ENCODE assay signal across 8 cellular contexts in the genomic region with DNA sequence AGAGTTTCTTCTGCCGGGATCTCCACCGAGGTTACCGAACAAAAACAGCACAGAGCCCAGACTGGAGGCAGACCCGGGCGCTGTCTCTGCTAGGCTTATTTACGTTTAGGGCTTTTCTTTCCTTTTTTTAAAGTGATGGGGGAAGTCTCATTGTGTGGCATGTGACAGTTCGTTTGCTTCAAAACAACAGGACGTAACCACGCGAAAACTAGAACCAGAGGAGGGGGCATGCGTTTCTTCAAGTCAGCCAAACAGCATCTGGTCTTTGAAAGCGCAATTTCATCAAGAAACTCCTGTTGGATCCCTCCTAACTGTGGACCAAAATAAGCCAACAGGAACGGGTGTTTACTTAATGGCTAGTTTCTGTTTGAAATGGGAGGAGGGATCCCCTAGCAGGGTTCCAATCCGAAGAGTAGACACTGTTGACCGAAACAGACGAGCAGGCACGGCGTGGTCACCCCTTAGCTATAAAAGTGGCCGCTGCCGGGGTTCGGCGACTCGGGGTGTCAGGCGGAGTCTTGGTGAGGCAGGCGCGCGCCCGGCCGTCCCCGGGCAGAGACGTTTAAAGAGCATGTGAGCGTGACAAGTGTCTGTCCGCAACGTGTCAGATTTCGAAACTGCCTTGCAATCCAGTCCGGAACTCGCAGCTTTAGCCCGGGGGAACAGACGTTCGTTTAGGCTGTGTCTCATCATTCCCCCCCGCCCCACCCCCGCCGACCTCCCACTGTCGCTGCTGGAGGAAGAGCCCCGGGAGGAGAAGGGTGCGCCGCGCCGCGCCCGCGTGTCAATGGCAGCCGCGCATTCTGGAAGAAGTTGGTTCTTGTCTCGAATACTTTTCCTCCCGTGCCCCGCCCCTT.
DNase-seq lines count a peak whose midpoint lies in the region; ATAC-seq lines count a peak whose summit lies in the region.

No MANE protein-coding gene starts in this region.

- ATAC-seq in HG02973 (IDR thresholded peaks at IDR 0.05; ENCODE audit: unreplicated experiment): peak; percentile 45

- DNase-seq in NCI-H82 (lab: John Stamatoyannopoulos, UW): peak; percentile 87
- DNase-seq in NCI-H82 treated with DMSO at 0.1 percent for 48 hours (lab: John Stamatoyannopoulos, UW; ENCODE audit: unreplicated experiment): no peak
- peak; percentile 71 for DNase-seq in NCI-H524 treated with DMSO at 0.1 percent for 48 hours (lab: John Stamatoyannopoulos, UW)
- DNase-seq in activated CD4-positive, alpha-beta T cell treated with anti-CD3 and anti-CD28 coated beads, Interleukin-2, amount 50 U/mL, for 48 hours: peak; percentile 76 to 81
- peak; percentile 87 for DNase-seq in ecto neural progenitor cell (ENCODE audit: low spot score)
- peak; percentile 89 for DNase-seq in medulla oblongata (ENCODE audit: extremely low spot score)
- peak; percentile 54 for DNase-seq in stimulated activated CD8-positive, alpha-beta memory T cell treated with anti-CD3 and anti-CD28 coated beads, Interleukin-12 subunit alpha, Interleukin-12 subunit beta, amount 100 ng/mL, for 24 hours (ENCODE audit: extremely low read depth)
